ENCODE assay signal across 8 cellular contexts in the genomic region with DNA sequence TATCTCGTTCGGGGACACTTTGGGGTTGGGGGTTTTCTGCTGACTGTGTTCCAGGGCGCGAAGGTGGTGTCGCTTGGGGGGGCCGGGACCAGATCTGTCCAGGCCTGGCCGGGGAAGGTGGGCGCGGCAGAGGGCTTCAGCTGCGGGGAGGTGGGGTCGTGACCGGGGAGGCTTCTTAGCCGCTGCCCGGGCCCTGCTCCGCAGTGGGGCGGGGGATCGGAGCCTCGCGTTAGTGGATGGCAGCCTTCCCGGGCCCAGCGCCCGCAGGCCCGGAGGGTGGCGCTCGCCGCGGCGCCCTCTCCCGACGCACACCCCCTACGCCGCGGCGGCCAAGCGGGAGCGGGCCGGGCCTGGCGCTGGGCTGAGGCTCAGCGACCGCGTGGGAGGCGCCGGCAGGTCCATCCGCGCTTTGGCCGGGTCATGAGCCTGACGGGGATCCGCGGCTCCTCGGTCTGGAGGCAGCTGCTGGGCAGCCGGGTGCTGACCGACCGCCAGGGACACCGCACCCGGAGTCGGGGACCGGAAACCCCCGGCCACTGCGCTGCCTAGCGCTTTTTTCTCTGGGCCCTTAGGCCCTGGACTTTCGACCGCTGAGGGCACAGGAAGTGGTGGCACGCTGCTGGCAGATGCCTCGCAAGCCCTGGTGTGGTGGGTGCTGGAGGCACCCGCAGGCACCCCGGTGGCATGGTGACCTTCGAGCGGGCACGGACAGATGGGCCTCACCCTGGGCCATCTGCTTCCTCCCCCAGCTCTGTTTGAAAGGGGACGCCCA. TPM values are rescaled to one million over a fixed set of nuclear protein-coding genes. Genes with fewer than 3 reads are reported as not detected.
DNase-seq lines count a peak whose midpoint lies in the region; ATAC-seq and TF ChIP-seq lines count a peak whose summit lies in the region.

No MANE protein-coding gene starts in this region.

- TF ChIP-seq CTCF in chondrocyte (IDR thresholded peaks at IDR 0.05) = peak; percentile 71

- H3K9me3 Mint-ChIP-seq in T-cell (no peaks in the 10 kb centered on the region), chondrocyte (ENCODE audit: low read depth) (no peaks in the 10 kb centered on the region)

- ATAC-seq in HG03108 (IDR thresholded peaks at IDR 0.05; ENCODE audit: unreplicated experiment) (peak; percentile 29), T-cell (replicated peaks in 1 of 4) (peak in 3 of 4 experiments; percentile 22 to 38 (median 33)), HG03442 (IDR thresholded peaks at IDR 0.05; ENCODE audit: unreplicated experiment) (no peak)

- CTCF ChIA-PET in T-cell (lab: Charles Lee) = interaction anchor here in 1 of 2 donors (0.6 to 0.7 kb wide), 2 partner anchors 545 to 717 kb away, joined by 3 to 4 read pairs; no protein-coding TSS in a partner anchor

- H3K27ac Mint-ChIP-seq in T-cell (peak overlapping the region in 1 of 2 donors; percentile 58), chondrocyte (ENCODE audit: unreplicated experiment) (peak overlapping the region; percentile 99)

- DNase-seq in NCI-H1417 (lab: John Stamatoyannopoulos, UW) = peak; percentile 31 to 75 (median 73)
- no peak for DNase-seq in NCI-H1417 treated with DMSO at 0.1 percent for 48 hours (lab: John Stamatoyannopoulos, UW)
- DNase-seq in T-cell = peak in 10 of 34 experiments; percentile 12 to 52 (median 34)
- no peak for DNase-seq in chondrocyte (ENCODE audit: low spot score)
- peak; percentile 76 for DNase-seq in left kidney (ENCODE audit: low read depth, low spot score)
- DNase-seq in stimulated activated CD8-positive, alpha-beta memory T cell treated with anti-CD3 and anti-CD28 coated beads, Interleukin-12 subunit alpha, Interleukin-12 subunit beta, amount 100 ng/mL, for 1 hour (ENCODE audit: low read depth) = peak; percentile 8

- H3K4me3 Mint-ChIP-seq in T-cell (peak overlapping the region; percentile 79 to 92 (median 83)), chondrocyte (ENCODE audit: unreplicated experiment) (peak overlapping the region; percentile 78)

- H3K27me3 Mint-ChIP-seq in T-cell = peaks cover 4 to 11% of the 10 kb centered on the region in 2 donors
- H3K27me3 Mint-ChIP-seq in chondrocyte (ENCODE audit: low read depth) = no peaks in the 10 kb centered on the region

- POLR2A ChIA-PET in T-cell (lab: Charles Lee) = interaction anchor here in 1 of 2 donors (0.6 kb wide), 1 partner anchor 601 kb away, joined by 6 read pairs; no protein-coding TSS in a partner anchor

- H3K36me3 Mint-ChIP-seq in T-cell (no peaks in the 10 kb centered on the region), chondrocyte (ENCODE audit: low read depth) (no peaks in the 10 kb centered on the region)

- H3K4me1 Mint-ChIP-seq in T-cell (peaks cover 41 to 51% (median 45%) of the 10 kb centered on the region in 3 donors), chondrocyte (ENCODE audit: low read depth) (peaks cover 46% of the 10 kb centered on the region)

RNA-seq across cellular contexts. Expression of gene AGAP3, which starts 1.2 kb away (rescaled TPM):
- total RNA-seq in T-cell (10 to 100 TPM; 28.2 to 67.3 (median 50.9) TPM), chondrocyte (77.8 to 116 TPM (median 91.4 TPM) in 3 replicates)

RNA-seq across cellular contexts. Expression of gene TMUB1, which starts 4.1 kb away (rescaled TPM):
- total RNA-seq in T-cell = 10 to 100 TPM; 44.0 to 67.0 (median 56.5) TPM
- 31.2 to 43.2 TPM (median 33.2 TPM) in 3 replicates for total RNA-seq in chondrocyte

RNA-seq across cellular contexts. Expression of gene FASTK, which starts 6.8 kb away (rescaled TPM):
- 100 to 1,000 TPM in 4 of 5 donors, 10 to 100 TPM in 1; 98.8 to 157 (median 151) TPM for total RNA-seq in T-cell
- 83.8 to 146 TPM (median 94.0 TPM) in 3 replicates for total RNA-seq in chondrocyte

RNA-seq across cellular contexts. Expression of gene SLC4A2, which starts 28.0 kb away (rescaled TPM):
- 10 to 100 TPM; 52.0 to 91.5 (median 74.4) TPM for total RNA-seq in T-cell
- total RNA-seq in chondrocyte = 340 to 379 TPM (median 371 TPM) in 3 replicates

RNA-seq across cellular contexts. Expression of gene CDK5, which starts 29.7 kb away (rescaled TPM):
- 1 to 10 TPM; 5.3 to 8.4 (median 6.5) TPM for total RNA-seq in T-cell
- 23.9 to 25.4 TPM (median 24.0 TPM) in 3 replicates for total RNA-seq in chondrocyte

Comparison
In these comparisons a context has a peak if more than half of its experiments do, and no peak if none do; other contexts are left out.
1. DNase-seq: peak in NCI-H1417 (3 of 3), left kidney (single experiment) and stimulated activated CD8-positive, alpha-beta memory T cell treated with anti-CD3 and anti-CD28 coated beads, Interleukin-12 subunit alpha, Interleukin-12 subunit beta, amount 100 ng/mL, for 1 hour (single experiment); none in NCI-H1417 treated with DMSO at 0.1 percent for 48 hours (single experiment) and chondrocyte (single experiment).